8 cellular contexts compared by ENCODE assay signal in the genomic region with DNA sequence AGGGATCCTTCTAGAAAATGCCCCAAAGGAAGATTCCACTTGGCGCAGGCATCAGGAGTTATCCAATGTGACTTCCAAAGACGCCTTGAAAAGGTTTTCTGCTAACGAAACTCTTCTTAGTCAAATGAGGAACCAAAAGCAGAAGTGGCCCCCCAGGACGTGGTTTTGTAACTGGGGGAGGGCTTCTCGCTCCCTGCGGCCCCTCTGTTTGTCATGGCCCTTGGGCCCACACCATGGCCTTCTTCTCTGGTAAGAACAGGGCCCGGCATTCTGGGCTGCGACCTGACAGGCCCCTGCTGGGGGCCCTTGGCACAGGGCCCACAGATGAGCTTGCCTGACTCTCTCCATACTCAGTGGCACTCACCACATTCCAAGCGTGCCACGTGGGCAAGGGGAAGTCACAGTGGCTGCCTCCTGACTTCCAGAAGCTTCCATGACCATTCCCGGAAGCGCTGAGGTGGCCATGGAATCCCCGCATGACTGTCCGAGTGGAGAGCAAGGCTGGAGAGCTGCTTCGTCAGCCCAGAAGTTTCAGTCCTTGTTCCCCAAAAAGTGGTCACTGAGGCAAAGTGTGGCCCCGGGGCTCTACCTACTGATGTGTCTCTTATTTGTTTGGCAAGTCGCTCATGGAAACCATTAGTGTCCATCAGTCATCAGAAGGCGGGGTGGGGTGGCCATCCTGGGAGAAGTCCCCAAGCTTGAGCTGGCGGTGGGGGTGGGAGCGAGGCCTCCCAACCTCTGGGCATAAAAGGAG. TPM values are rescaled to one million over a fixed set of nuclear protein-coding genes. Genes with fewer than 3 reads are reported as not detected.
A peak's percentile ranks its signal among the peaks of the same experiment; 100 is the strongest.
DNase-seq lines count a peak whose midpoint lies in the region; ATAC-seq, FAIRE-seq and TF ChIP-seq lines count a peak whose summit lies in the region.

No MANE protein-coding gene starts in this region.

- DNase-seq in DMS 273 (lab: John Stamatoyannopoulos, UW; ENCODE audit: unreplicated experiment) (peak; percentile 12), DMS 273 treated with DMSO at 0.1 percent for 48 hours (lab: John Stamatoyannopoulos, UW) (no peak), RCC 7860 (ENCODE audit: low spot score) (peak; percentile 76), esophagus squamous epithelium (lab: John Stamatoyannopoulos, UW) (peak; percentile 42), pons (ENCODE audit: low spot score) (peak; percentile 63), NCI-H1048 (lab: John Stamatoyannopoulos, UW) (no peak), BE2C (no peak)

- no peak for FAIRE-seq in RCC 7860 (lab: Jason Lieb, UNC)

- H3K27me3 ChIP-seq in esophagus squamous epithelium, result no peaks in the 10 kb centered on the region
- H3K27me3 ChIP-seq in BE2C, result no peaks in the 10 kb centered on the region

- H3K4me1 ChIP-seq in esophagus squamous epithelium (peaks cover 30 to 76% (median 47%) of the 10 kb centered on the region in 3 donors), BE2C (no peaks in the 10 kb centered on the region)

- WGBS in esophagus squamous epithelium, 2 donors, result 83% methylated on average over 14 of the region's 20 CpGs; no CpG with 5 or more reads in 1 of the 2 donors

- intact Hi-C loops in esophagus squamous epithelium (cut with DNase I), result no loop called here

- H3K9me3 ChIP-seq in esophagus squamous epithelium (no peaks in the 10 kb centered on the region), BE2C (no peaks in the 10 kb centered on the region)

- TF ChIP-seq CTCF in esophagus squamous epithelium (IDR thresholded peaks at IDR 0.05), result no peak
- no peak for TF ChIP-seq CTCF in BE2C (IDR thresholded peaks at IDR 0.05; ENCODE audit: low read depth, low read length)

- ATAC-seq in HG02798 (IDR thresholded peaks at IDR 0.05; ENCODE audit: poor library complexity, unreplicated experiment), result peak; percentile 28

- H3K4me3 ChIP-seq in esophagus squamous epithelium (peak overlapping the region in 3 of 4 donors; percentile 59 to 85 (median 73)), BE2C (ENCODE audit: low read depth, low read length) (no peak overlapping the region)

- TF ChIP-seq POLR2A in esophagus squamous epithelium (IDR thresholded peaks at IDR 0.05), result no peak

- H3K36me3 ChIP-seq in esophagus squamous epithelium, result peaks cover 0 to 7% (median 0%) of the 10 kb centered on the region in 3 donors
- no peaks in the 10 kb centered on the region for H3K36me3 ChIP-seq in BE2C

- peak overlapping the region; percentile 77 to 90 (median 86) for H3K27ac ChIP-seq in esophagus squamous epithelium

RNA-seq across cellular contexts. Expression of a gene that starts 0.9 kb away (rescaled TPM):
- total RNA-seq in esophagus squamous epithelium, result 10 to 100 TPM; 22.3 to 89.7 (median 57.2) TPM
- 2.2 TPM for polyA plus RNA-seq in BE2C (2012; ENCODE audit: insufficient read depth, insufficient read length, low read depth)

RNA-seq across cellular contexts. Expression of a gene that starts 11.3 kb away (rescaled TPM):
- under 1 TPM in 1 of 4 donors, not detected in 3; 0.19 TPM for total RNA-seq in esophagus squamous epithelium
- 0.36 TPM for polyA plus RNA-seq in BE2C (2012; ENCODE audit: insufficient read depth, insufficient read length, low read depth)

RNA-seq across cellular contexts. Expression of a gene that starts 24.2 kb away (rescaled TPM):
- 10 to 100 TPM; 11.6 to 35.5 (median 26.0) TPM for total RNA-seq in esophagus squamous epithelium
- polyA plus RNA-seq in BE2C (2012; ENCODE audit: insufficient read depth, insufficient read length, low read depth), result 324 TPM

RNA-seq across cellular contexts. Expression of a gene that starts 26.9 kb away (rescaled TPM):
- 10 to 100 TPM; 40.5 to 64.3 (median 49.9) TPM for total RNA-seq in esophagus squamous epithelium
- polyA plus RNA-seq in BE2C (2012; ENCODE audit: insufficient read depth, insufficient read length, low read depth), result 199 TPM

RNA-seq across cellular contexts. Expression of a gene that starts 34.7 kb away (rescaled TPM):
- 10 to 100 TPM; 44.7 to 73.1 (median 68.5) TPM for total RNA-seq in esophagus squamous epithelium
- polyA plus RNA-seq in BE2C (2012; ENCODE audit: insufficient read depth, insufficient read length, low read depth), result 104 TPM

Comparison
In these comparisons a context has a peak if more than half of its experiments do, and no peak if none do; other contexts are left out.
1. DNase-seq: peak in DMS 273 (single experiment), RCC 7860 (single experiment), esophagus squamous epithelium (single experiment) and pons (single experiment); none in DMS 273 treated with DMSO at 0.1 percent for 48 hours (single experiment), NCI-H1048 (single experiment) and BE2C (single experiment).